Comparison of ENCODE assay signal across 22 cellular contexts in genomic region chr20:38591484-38592410, GRCh38. TPM values are rescaled to one million over a fixed set of nuclear protein-coding genes. Genes with fewer than 3 reads are reported as not detected.
DNase-seq lines count a peak whose midpoint lies in the region; ATAC-seq and TF ChIP-seq lines count a peak whose summit lies in the region.
"Had no signal": no experiment of that assay in that cellular context is flagged by ENCODE, and none has a peak within 500 bp of the region (broad histone marks: within the 10 kb centered on the region; RNA-seq: fewer than 3 reads in every experiment).

No MANE protein-coding gene starts in this region.

- no peaks in the 10 kb centered on the region for H3K36me3 Mint-ChIP-seq in osteocyte (ENCODE audit: unreplicated experiment)
- H3K36me3 Mint-ChIP-seq in progenitor cell of endocrine pancreas (ENCODE audit: insufficient read depth): no peaks in the 10 kb centered on the region
- H3K36me3 Mint-ChIP-seq: CD4-positive, CD25-positive, alpha-beta regulatory T cell had no signal

- TF ChIP-seq POLR2A in erythroblast (IDR thresholded peaks at IDR 0.05; ENCODE audit: low read length) (no peak), lower leg skin (IDR thresholded peaks at IDR 0.05) (no peak)

- TF ChIP-seq CTCF in GM13976 (IDR thresholded peaks at IDR 0.05; ENCODE audit: borderline replicate concordance, control extremely low read depth, extremely low read depth, insufficient read depth, missing control alignments) (no peak), osteocyte (IDR thresholded peaks at IDR 0.05) (no peak), progenitor cell of endocrine pancreas (IDR thresholded peaks at IDR 0.05; ENCODE audit: unreplicated experiment) (no peak), lower leg skin (IDR thresholded peaks at IDR 0.05) (no peak)

- H3K9me3 ChIP-seq in HUES64 (ENCODE audit: insufficient read depth, low read depth, low read length): no peaks in the 10 kb centered on the region
- H3K9me3 ChIP-seq: BE2C, SJSA1 had no signal

- H3K27me3 Mint-ChIP-seq in osteocyte (ENCODE audit: unreplicated experiment) (peaks cover 5% of the 10 kb centered on the region), progenitor cell of endocrine pancreas (peaks cover 7% of the 10 kb centered on the region)

- intact Hi-C loops in lower leg skin (cut with DNase I; ENCODE audit: low total_unique reads): no loop called here

- no peaks in the 10 kb centered on the region for H3K36me3 ChIP-seq in HUES64 (ENCODE audit: insufficient read depth, low read length)
- H3K36me3 ChIP-seq: BE2C, SJSA1 had no signal

- H3K4me3 Mint-ChIP-seq in osteocyte (ENCODE audit: unreplicated experiment) (no peak overlapping the region), progenitor cell of endocrine pancreas (ENCODE audit: low read depth) (no peak overlapping the region)
- H3K4me3 Mint-ChIP-seq: CD4-positive, CD25-positive, alpha-beta regulatory T cell had no signal

- H3K9me3 Mint-ChIP-seq in osteocyte (ENCODE audit: unreplicated experiment) (no peaks in the 10 kb centered on the region), progenitor cell of endocrine pancreas (ENCODE audit: low read depth) (no peaks in the 10 kb centered on the region)
- H3K9me3 Mint-ChIP-seq: CD4-positive, CD25-positive, alpha-beta regulatory T cell had no signal

- H3K27ac Mint-ChIP-seq in osteocyte (ENCODE audit: unreplicated experiment) (no peak overlapping the region), progenitor cell of endocrine pancreas (no peak overlapping the region)
- H3K27ac Mint-ChIP-seq: CD4-positive, CD25-positive, alpha-beta regulatory T cell had no signal

- H3K4me1 Mint-ChIP-seq in osteocyte (ENCODE audit: unreplicated experiment) (peaks cover 2% of the 10 kb centered on the region), progenitor cell of endocrine pancreas (ENCODE audit: low read depth) (no peaks in the 10 kb centered on the region)
- H3K4me1 Mint-ChIP-seq: CD4-positive, CD25-positive, alpha-beta regulatory T cell had no signal

- H3K27me3 ChIP-seq in HUES64 (ENCODE audit: insufficient read depth, low read length): no peaks in the 10 kb centered on the region
- H3K27me3 ChIP-seq: BE2C, SJSA1 had no signal

- H3K9ac ChIP-seq in HUES64 (ENCODE audit: low read depth, low read length): no peak overlapping the region
- H3K9ac ChIP-seq: GM23248 had no signal

- H3K27ac ChIP-seq in HUES64 (ENCODE audit: low read depth, low read length): peak overlapping the region; percentile 35; the same call in 1 of the 2 replicates
- H3K27ac ChIP-seq: GM23248, SJSA1 had no signal

- DNase-seq in GM13976 (ENCODE audit: low spot score) (peak; percentile 9), erythroblast (lab: John Stamatoyannopoulos, UW) (peak; percentile 47 to 69), osteocyte (ENCODE audit: extremely low spot score, unreplicated experiment) (peak; percentile 77), progenitor cell of endocrine pancreas (ENCODE audit: low spot score, unreplicated experiment) (no peak), NCI-H446 (lab: John Stamatoyannopoulos, UW) (no peak), lower leg skin (ENCODE audit: low spot score in 2 of 2) (no peak)
- DNase-seq: BE2C; CD4-positive, CD25-positive, alpha-beta regulatory T cell; GF-D8; GM23248; NCI-H1105; NCI-H146; NCI-H2029 treated with DMSO at 0.1 percent for 48 hours; NCI-H226; NCI-H524 treated with DMSO at 0.1 percent for 48 hours; NCI-H82 had no signal

- no peak for ATAC-seq in HG03571 (IDR thresholded peaks at IDR 0.05; ENCODE audit: unreplicated experiment)
- ATAC-seq: Right ventricle myocardium inferior had no signal

- 84% methylated on average over 21 of the region's 21 CpGs for WGBS in HUES64
- WGBS in lower leg skin, 2 donors: 86 to 87% methylated on average over 21 of the region's 21 CpGs

- H3K4me1 ChIP-seq in HUES64 (ENCODE audit: insufficient read depth, low read length): peaks cover 5% of the 10 kb centered on the region
- H3K4me1 ChIP-seq: BE2C had no signal

- in situ Hi-C loops in GM13976 (cut with MboI; ENCODE audit: low sequenced_read_pairs, unreplicated experiment): no loop called here

- no peak overlapping the region for H3K4me3 ChIP-seq in HUES64 (ENCODE audit: low read length)
- H3K4me3 ChIP-seq in lower leg skin (ENCODE audit: low read depth, poor library complexity, severe bottlenecking): no peak overlapping the region
- H3K4me3 ChIP-seq: GM23248, SJSA1 had no signal

RNA-seq across cellular contexts. Expression of gene ARHGAP40, which starts 9.9 kb away (rescaled TPM):
- 1.3 TPM for polyA plus RNA-seq in HUES64 (2013, experiment 1 of 2)
- 1.8 TPM for polyA plus RNA-seq in HUES64 (2013, experiment 2 of 2)
- total RNA-seq in osteocyte (not detected in 2 replicates), progenitor cell of endocrine pancreas (0.13 TPM in 1 of 2 replicates, not detected in the other), lower leg skin (10 to 100 TPM; 27.0 to 54.8 (median 45.9) TPM)
- total RNA-seq: A673; CD4-positive, CD25-positive, alpha-beta regulatory T cell; GM23248; OCI-LY7; Right ventricle myocardium inferior; SJSA1 had no signal
- polyA plus RNA-seq: CD4-positive, CD25-positive, alpha-beta regulatory T cell; GM23248 had no signal

RNA-seq across cellular contexts. Expression of gene ADIG, which starts 10.8 kb away (rescaled TPM):
- not detected for polyA plus RNA-seq in HUES64 (2013, experiment 1 of 2)
- not detected for polyA plus RNA-seq in HUES64 (2013, experiment 2 of 2)
- total RNA-seq in osteocyte (not detected in 2 replicates), progenitor cell of endocrine pancreas (not detected in 2 replicates), lower leg skin (not detected)
- total RNA-seq: A673; CD4-positive, CD25-positive, alpha-beta regulatory T cell; GM23248; OCI-LY7; SJSA1 had no signal
- polyA plus RNA-seq: CD4-positive, CD25-positive, alpha-beta regulatory T cell; GM23248 had no signal

Comparison
In these comparisons a context has a peak if more than half of its experiments do, and no peak if none do; other contexts are left out.
1. DNase-seq: peak in GM13976 (single experiment), erythroblast (2 of 2) and osteocyte (single experiment); none in progenitor cell of endocrine pancreas (single experiment), NCI-H446 (0 of 2) and lower leg skin (0 of 2).
2. RNA of gene ARHGAP40, which starts 9.9 kb away (total RNA-seq): 27.0 to 54.8 TPM in lower leg skin; 0.13 TPM in progenitor cell of endocrine pancreas and not detected in osteocyte; every median in the first group is over 10 times any median in the second.